12 cellular contexts compared by ENCODE assay signal in the genomic region with DNA sequence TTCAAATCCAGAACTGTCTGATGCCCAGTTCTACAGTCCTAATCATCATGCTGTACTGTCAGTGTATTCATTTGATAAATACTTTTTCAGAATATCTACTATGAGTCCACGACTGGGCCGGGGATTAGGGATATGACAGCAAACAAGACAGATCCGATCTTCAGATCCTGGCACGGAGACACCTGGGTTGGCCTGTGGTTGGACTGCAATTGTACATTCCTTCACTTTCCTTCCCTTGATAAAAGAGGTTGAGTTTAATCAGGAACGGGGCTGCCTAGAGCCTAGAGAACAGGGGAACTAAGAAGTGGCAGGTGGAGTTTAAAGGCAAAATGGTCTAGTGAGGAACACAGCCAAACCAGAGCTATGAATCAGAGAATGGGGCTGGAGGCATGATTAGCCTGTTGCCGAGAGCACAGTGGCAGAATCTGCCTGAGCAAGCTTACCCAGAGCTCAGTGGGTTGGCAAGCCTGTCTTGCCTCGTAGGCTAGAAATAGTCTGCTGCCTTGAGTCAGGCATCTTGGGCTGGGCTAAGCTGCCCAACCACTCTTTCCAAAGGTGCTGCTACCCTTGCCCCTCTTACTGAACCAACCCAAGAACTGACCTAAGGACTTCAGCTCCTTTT. TPM values are rescaled to one million over a fixed set of nuclear protein-coding genes. Genes with fewer than 3 reads are reported as not detected.
DNase-seq lines count a peak whose midpoint lies in the region; ATAC-seq and TF ChIP-seq lines count a peak whose summit lies in the region.
"Had no signal": no experiment of that assay in that cellular context is flagged by ENCODE, and none has a peak within 500 bp of the region (broad histone marks: within the 10 kb centered on the region; RNA-seq: fewer than 3 reads in every experiment).

No MANE protein-coding gene starts in this region.

- H3K27ac Mint-ChIP-seq in endodermal cell (no peak overlapping the region), H9 (0 out of 7 replicates have a peak overlapping the region, but pooled peaks of 1 of the 3 experiments have one; percentile 37)
- H3K27ac Mint-ChIP-seq: natural killer cell had no signal

- no peak overlapping the region for H3K4ac ChIP-seq in H9 (ENCODE audit: low read depth, low read length)

- no peak overlapping the region for H4K8ac ChIP-seq in H9 (replicated peaks; ENCODE audit: insufficient read length, low read depth, low read length)

- H3K4me1 Mint-ChIP-seq in endodermal cell, result peaks cover 4% of the 10 kb centered on the region
- peaks cover 10 to 11% of the 10 kb centered on the region in 2 experiments for H3K4me1 Mint-ChIP-seq in H9

- no peaks in the 10 kb centered on the region for H3K23me2 ChIP-seq in H9 (ENCODE audit: insufficient read length, low read depth, low read length, poor library complexity, severe bottlenecking)

- no peak overlapping the region for H2BK20ac ChIP-seq in H9 (ENCODE audit: low read depth, low read length, poor library complexity, severe bottlenecking)

- H3K27me3 ChIP-seq in adipocyte (replicated peaks; ENCODE audit: control insufficient read depth, insufficient read depth, low read length), result no peaks in the 10 kb centered on the region
- H3K27me3 ChIP-seq in esophagus squamous epithelium, result no peaks in the 10 kb centered on the region
- H3K27me3 ChIP-seq in endodermal cell (ENCODE audit: control insufficient read depth, insufficient read depth, low read length, poor library complexity, severe bottlenecking), result no peaks in the 10 kb centered on the region
- no peaks in the 10 kb centered on the region for H3K27me3 ChIP-seq in H9 (ENCODE audit: insufficient read depth, low read length)
- H3K27me3 ChIP-seq: stomach had no signal

- no peak for ATAC-seq in GM18517 (IDR thresholded peaks at IDR 0.05; ENCODE audit: unreplicated experiment)
- no peak for ATAC-seq in HG03469 (IDR thresholded peaks at IDR 0.05; ENCODE audit: unreplicated experiment)
- ATAC-seq: natural killer cell had no signal

- no peak overlapping the region for H3K4me3 ChIP-seq in adipocyte (ENCODE audit: low read length)
- no peak overlapping the region for H3K4me3 ChIP-seq in esophagus squamous epithelium
- no peak overlapping the region for H3K4me3 ChIP-seq in endodermal cell (ENCODE audit: low read length)
- H3K4me3 ChIP-seq: stomach had no signal

- no peak for TF ChIP-seq POLR2A in esophagus squamous epithelium (IDR thresholded peaks at IDR 0.05)

- intact Hi-C loops in esophagus squamous epithelium (cut with DNase I), result no loop called here

- no peak overlapping the region for H2BK12ac ChIP-seq in H9 (ENCODE audit: insufficient read length, low read depth, low read length)

- 0 out of 2 replicates have a peak, but pooled peaks cover 1% of the 10 kb centered on the region for H3K79me2 ChIP-seq in H9 (ENCODE audit: insufficient read depth, low read length)

- H3K4me2 ChIP-seq in H9 (ENCODE audit: insufficient read depth, insufficient read length, low read length), result no peak overlapping the region

- H3K4me1 ChIP-seq in adipocyte (ENCODE audit: control insufficient read depth, insufficient read depth, low read length) (peaks cover 4% of the 10 kb centered on the region), esophagus squamous epithelium (peaks cover 0 to 51% (median 6%) of the 10 kb centered on the region in 3 donors), endodermal cell (ENCODE audit: control insufficient read depth, insufficient read depth, low read length) (no peaks in the 10 kb centered on the region), H9 (ENCODE audit: insufficient read depth, low read length) (no peaks in the 10 kb centered on the region)
- H3K4me1 ChIP-seq: stomach had no signal

- peaks cover 67% of the 10 kb centered on the region for H3K36me3 Mint-ChIP-seq in endodermal cell (ENCODE audit: low read depth)
- peaks cover 33 to 47% (median 38%) of the 10 kb centered on the region in 3 experiments for H3K36me3 Mint-ChIP-seq in H9 (ENCODE audit: insufficient read depth in 1 of 3, low read depth in 3 of 3)

- H2AFZ ChIP-seq in H9 (ENCODE audit: low read length), result no peak overlapping the region

- H4K5ac ChIP-seq in H9 (ENCODE audit: insufficient read length, low read depth, low read length), result no peak overlapping the region

- H2BK120ac ChIP-seq in H9 (ENCODE audit: low read depth, low read length, poor library complexity, severe bottlenecking), result no peak overlapping the region

- no peak overlapping the region for H2AK5ac ChIP-seq in H9 (ENCODE audit: insufficient read length, low read length)

- H3K4me3 Mint-ChIP-seq in endodermal cell, result no peak overlapping the region
- no peak overlapping the region for H3K4me3 Mint-ChIP-seq in H9
- H3K4me3 Mint-ChIP-seq: natural killer cell had no signal

- no peaks in the 10 kb centered on the region for H3K27me3 Mint-ChIP-seq in endodermal cell (ENCODE audit: insufficient read depth)
- no peaks in the 10 kb centered on the region for H3K27me3 Mint-ChIP-seq in H9 (ENCODE audit: low read depth)

- H3T11ph ChIP-seq in H9 (ENCODE audit: low read length), result no peak overlapping the region

- no peak overlapping the region for H2BK5ac ChIP-seq in H9 (ENCODE audit: insufficient read length, low read length)

- H3K56ac ChIP-seq in H9 (ENCODE audit: insufficient read length, low read depth, low read length), result no peak overlapping the region

- H3K14ac ChIP-seq in H9 (ENCODE audit: insufficient read depth, low read length), result no peak overlapping the region; the same call in 1 of the 2 replicates

- H2BK15ac ChIP-seq in H9 (ENCODE audit: low read depth, low read length), result no peak overlapping the region

- H3K9ac ChIP-seq in adipocyte (ENCODE audit: low read length) (no peak overlapping the region), endodermal cell (ENCODE audit: extremely low read depth, low read length, poor library complexity, severe bottlenecking) (no peak overlapping the region), H9 (ENCODE audit: extremely low read depth, insufficient read length, low read length) (no peak overlapping the region)

- TF ChIP-seq CTCF in esophagus squamous epithelium (IDR thresholded peaks at IDR 0.05) (no peak), endodermal cell (conservative IDR thresholded peaks at IDR 0.05) (no peak), H9 (conservative IDR thresholded peaks at IDR 0.05) (no peak)

- H3K9me3 Mint-ChIP-seq in endodermal cell, result peaks cover 28% of the 10 kb centered on the region
- H3K9me3 Mint-ChIP-seq in H9, result peaks cover 13 to 26% of the 10 kb centered on the region in 2 experiments
- H3K9me3 Mint-ChIP-seq: natural killer cell had no signal

- H3K27ac ChIP-seq in esophagus squamous epithelium, result peak overlapping the region; percentile 39 to 82 (median 73)
- no peak overlapping the region for H3K27ac ChIP-seq in endodermal cell (ENCODE audit: low read depth, low read length)
- no peak overlapping the region for H3K27ac ChIP-seq in H9 (ENCODE audit: insufficient read length, low read depth, low read length)
- H3K27ac ChIP-seq: stomach had no signal

- no peak overlapping the region for H3K18ac ChIP-seq in H9 (ENCODE audit: insufficient read length, low read depth, low read length)

- 27 to 36% methylated on average over 7 of the region's 7 CpGs for WGBS in esophagus squamous epithelium, 2 donors
- 92 to 98% methylated on average over 4 to 7 of the region's 7 CpGs for WGBS in endodermal cell (ENCODE audit: insufficient coverage in 1 of 2, insufficient read length in 1 of 2), 2 experiments
- no CpG with 5 or more reads among the region's 7 CpGs for WGBS in H9 (ENCODE audit: extremely low coverage, insufficient read length, low lambda C conversion rate)

- H4K20me1 ChIP-seq in H9 (ENCODE audit: control insufficient read depth, insufficient read depth, insufficient read length), result no peaks in the 10 kb centered on the region

- DNase-seq in GM03348 (ENCODE audit: low spot score) (peak; percentile 86), adipocyte (ENCODE audit: low read depth) (peak; percentile 56), esophagus squamous epithelium (lab: John Stamatoyannopoulos, UW) (no peak), renal cortical epithelial cell (ENCODE audit: low read depth) (peak; percentile 29), endodermal cell (no peak), H9 (no peak)
- DNase-seq: activated T-cell treated with anti-CD3 and anti-CD28 coated beads for 4 hours, natural killer cell, NCI-H2081 treated with DMSO at 0.1 percent for 48 hours, stomach had no signal

- H3K36me3 ChIP-seq in adipocyte (ENCODE audit: control insufficient read depth, insufficient read depth, low read length, severe bottlenecking) (peaks cover 40% of the 10 kb centered on the region), esophagus squamous epithelium (peaks cover 0 to 26% (median 0%) of the 10 kb centered on the region in 3 donors), endodermal cell (ENCODE audit: control insufficient read depth, insufficient read depth, low read length) (peaks cover 32% of the 10 kb centered on the region)

- H3K9me3 ChIP-seq in adipocyte (ENCODE audit: control insufficient read depth, low read length) (no peaks in the 10 kb centered on the region), esophagus squamous epithelium (no peaks in the 10 kb centered on the region), endodermal cell (ENCODE audit: control insufficient read depth, low read length) (peaks cover 28% of the 10 kb centered on the region), H9 (ENCODE audit: control insufficient read depth, low read depth, low read length) (no peaks in the 10 kb centered on the region)

- H3K23ac ChIP-seq in H9 (ENCODE audit: insufficient read length, low read depth, low read length), result no peak overlapping the region

- no peaks in the 10 kb centered on the region for H3K79me1 ChIP-seq in H9 (ENCODE audit: insufficient read depth, low read depth, low read length, poor library complexity, severe bottlenecking)

- H4K91ac ChIP-seq in H9 (ENCODE audit: insufficient read length, low read depth, low read length), result no peak overlapping the region

RNA-seq across cellular contexts. Expression of gene PTCH2, which starts 38.1 kb away (rescaled TPM):
- total RNA-seq in esophagus squamous epithelium (under 1 TPM in 2 of 4 donors, not detected in 2; 0.09 to 0.19 TPM), renal cortical epithelial cell (0.10 TPM in 1 of 2 replicates, not detected in the other), endodermal cell (1 to 10 TPM; 1.5 to 1.6 TPM), H9 (2021) (0.79 and 0.83 TPM in 2 replicates)
- polyA plus RNA-seq in endodermal cell (2013, experiment 1 of 2), result 5.8 TPM
- 9.9 TPM for polyA plus RNA-seq in endodermal cell (2013, experiment 2 of 2)

Comparison
In these comparisons a context has a peak if more than half of its experiments do, and no peak if none do; other contexts are left out.
1. DNase-seq: peak in GM03348 (single experiment), adipocyte (single experiment) and renal cortical epithelial cell (single experiment); none in esophagus squamous epithelium (single experiment), endodermal cell (single experiment) and H9 (single experiment).
2. H3K27ac ChIP-seq: peak in esophagus squamous epithelium (4 of 4); none in endodermal cell (single experiment) and H9 (single experiment).